ENCODE assay signal across 16 cellular contexts in genomic region chr7:47951374-47951773, GRCh38. TPM values are rescaled to one million over a fixed set of nuclear protein-coding genes. Genes with fewer than 3 reads are reported as not detected.
DNase-seq lines count a peak whose midpoint lies in the region; ATAC-seq and TF ChIP-seq lines count a peak whose summit lies in the region.
"Had no signal": no experiment of that assay in that cellular context is flagged by ENCODE, and none has a peak within 500 bp of the region (broad histone marks: within the 10 kb centered on the region; RNA-seq: fewer than 3 reads in every experiment).

No MANE protein-coding gene starts in this region.

- no peak for TF ChIP-seq CTCF in WTC11 (IDR thresholded peaks at IDR 0.05)
- TF ChIP-seq CTCF in CD14-positive monocyte (IDR thresholded peaks at IDR 0.05), result no peak
- TF ChIP-seq CTCF in adrenal gland (IDR thresholded peaks at IDR 0.05), result no peak

- no peak overlapping the region for H3K4me3 ChIP-seq in mucosa of rectum (ENCODE audit: low read length in 2 of 2)
- no peak overlapping the region for H3K4me3 ChIP-seq in adrenal gland
- H3K4me3 ChIP-seq: coronary artery, tibial nerve had no signal

- peak overlapping the region; percentile 52; the same call in 1 of the 2 replicates for H3K27ac Mint-ChIP-seq in WTC11
- H3K27ac Mint-ChIP-seq in CD14-positive monocyte, result no peak overlapping the region
- H3K27ac Mint-ChIP-seq: activated naive CD4-positive, alpha-beta T cell treated with anti-CD3 and anti-CD28 coated beads for 36 hours had no signal

- no peaks in the 10 kb centered on the region for H3K9me3 ChIP-seq in mucosa of rectum (ENCODE audit: control insufficient read depth in 2 of 2, low read length in 2 of 2)
- H3K9me3 ChIP-seq in adrenal gland (replicated peaks in 1 of 3), result no peaks in the 10 kb centered on the region
- H3K9me3 ChIP-seq: BE2C, tibial nerve had no signal

- H3K9me3 Mint-ChIP-seq in WTC11, result no peaks in the 10 kb centered on the region
- H3K9me3 Mint-ChIP-seq in CD14-positive monocyte, result peaks cover 0 to 1% (median 0%) of the 10 kb centered on the region in 7 donors
- H3K9me3 Mint-ChIP-seq: activated naive CD4-positive, alpha-beta T cell treated with anti-CD3 and anti-CD28 coated beads for 36 hours; naive thymus-derived CD4-positive, alpha-beta T cell had no signal

- intact Hi-C loops in CD14-positive monocyte (cut with micrococcal nuclease) (no loop called here), adrenal gland (cut with DNase I) (no loop called here)

- ATAC-seq in GM21390 (IDR thresholded peaks at IDR 0.05; ENCODE audit: unreplicated experiment) (peak; percentile 27), WTC11 (no peak), HG03378 (IDR thresholded peaks at IDR 0.05; ENCODE audit: unreplicated experiment) (no peak)
- ATAC-seq: naive thymus-derived CD4-positive, alpha-beta T cell had no signal

- H3K4me3 Mint-ChIP-seq in WTC11 (no peak overlapping the region), CD14-positive monocyte (no peak overlapping the region)
- H3K4me3 Mint-ChIP-seq: activated naive CD4-positive, alpha-beta T cell treated with anti-CD3 and anti-CD28 coated beads for 36 hours; naive thymus-derived CD4-positive, alpha-beta T cell had no signal

- no peaks in the 10 kb centered on the region for H3K27me3 ChIP-seq in mucosa of rectum (ENCODE audit: control insufficient read depth in 2 of 2, insufficient read depth in 2 of 2, low read length in 2 of 2)
- H3K27me3 ChIP-seq in adrenal gland, result no peaks in the 10 kb centered on the region
- H3K27me3 ChIP-seq: BE2C, tibial nerve had no signal

- CTCF ChIA-PET in WTC11 (lab: Charles Lee), result interaction anchor here (1.1 to 1.7 kb wide), 2 partner anchors 17 to 697 kb away, joined by 3 to 5 read pairs; no protein-coding TSS in a partner anchor

- DNase-seq in HT-29 (ENCODE audit: low spot score) (peak; percentile 54), WTC11 (ENCODE audit: low spot score) (no peak), CD14-positive monocyte (ENCODE audit: low spot score) (no peak), adrenal gland (no peak), globus pallidus (ENCODE audit: low spot score) (no peak)
- DNase-seq: activated naive CD4-positive, alpha-beta T cell treated with anti-CD3 and anti-CD28 coated beads for 36 hours; BE2C; DMS 273 treated with DMSO at 0.1 percent for 48 hours; mammary epithelial cell; naive thymus-derived CD4-positive, alpha-beta T cell; NCI-H446 had no signal

- no peak overlapping the region for H3K9ac ChIP-seq in mucosa of rectum (ENCODE audit: low read depth in 1 of 2, low read length in 2 of 2)

- H3K27me3 Mint-ChIP-seq in WTC11 (ENCODE audit: low read depth) (no peaks in the 10 kb centered on the region), CD14-positive monocyte (ENCODE audit: low read depth in 3 of 3) (peaks cover 2 to 5% (median 4%) of the 10 kb centered on the region in 3 donors)
- H3K27me3 Mint-ChIP-seq: naive thymus-derived CD4-positive, alpha-beta T cell had no signal

- H3K4me1 Mint-ChIP-seq in WTC11 (peaks cover 32% of the 10 kb centered on the region), CD14-positive monocyte (peaks cover 4% of the 10 kb centered on the region)

- H3K36me3 ChIP-seq in mucosa of rectum (ENCODE audit: control insufficient read depth in 2 of 2, insufficient read depth in 2 of 2, low read length in 2 of 2), result peaks cover 12 to 21% of the 10 kb centered on the region in 2 donors
- peaks cover 0 to 10% of the 10 kb centered on the region in 2 donors for H3K36me3 ChIP-seq in adrenal gland (replicated peaks in 1 of 2)

- H3K4me1 ChIP-seq in mucosa of rectum (ENCODE audit: control insufficient read depth in 2 of 2, insufficient read depth in 2 of 2, low read length in 2 of 2) (peaks cover 14 to 19% of the 10 kb centered on the region in 2 donors), adrenal gland (replicated peaks in 1 of 2) (no peaks in the 10 kb centered on the region)
- H3K4me1 ChIP-seq: BE2C had no signal

- H3K27ac ChIP-seq in mucosa of rectum (ENCODE audit: low read depth in 2 of 2, low read length in 2 of 2), result peak overlapping the region; percentile 60 to 65
- H3K27ac ChIP-seq in adrenal gland, result no peak overlapping the region
- H3K27ac ChIP-seq: coronary artery had no signal

- TF ChIP-seq POLR2A in adrenal gland (IDR thresholded peaks at IDR 0.05), result no peak

- H3K36me3 Mint-ChIP-seq in WTC11 (peaks cover 14% of the 10 kb centered on the region), CD14-positive monocyte (peaks cover 22% of the 10 kb centered on the region in 2 donors)

- POLR2A ChIA-PET in WTC11 (lab: Charles Lee), result no interaction called here

TF ChIP-seq in WTC11, 78 proteins besides CTCF, POLR2A, EP300 and RAD21:
- TF ChIP-seq ATF6 (CRISPR knock-in tag; IDR thresholded peaks at IDR 0.05) (no peak), NFATC4 (CRISPR knock-in tag; IDR thresholded peaks at IDR 0.05) (no peak), TCF7 (CRISPR knock-in tag; IDR thresholded peaks at IDR 0.05; ENCODE audit: low read depth) (no peak), RELA (CRISPR knock-in tag; IDR thresholded peaks at IDR 0.05; ENCODE audit: borderline replicate concordance) (no peak), MAX (CRISPR knock-in tag; IDR thresholded peaks at IDR 0.05) (no peak), CREM (CRISPR knock-in tag; IDR thresholded peaks at IDR 0.05) (no peak), PRDM15 (CRISPR knock-in tag; IDR thresholded peaks at IDR 0.05) (no peak), MLX (CRISPR knock-in tag; IDR thresholded peaks at IDR 0.05) (no peak), ZNF219 (CRISPR knock-in tag; IDR thresholded peaks at IDR 0.05; ENCODE audit: borderline replicate concordance) (no peak), ZNF423 (CRISPR knock-in tag; IDR thresholded peaks at IDR 0.05) (no peak)

RNA-seq across cellular contexts. Expression of gene PKD1L1, which starts 3.1 kb away (rescaled TPM):
- not detected in 2 replicates for total RNA-seq in HT-29 (2014; rRNA removed; shearing (Covaris generic))
- total RNA-seq in WTC11 (2021) (0.07 to 0.16 TPM (median 0.09 TPM) in 3 replicates), adrenal gland (under 1 TPM in 7 of 8 donors, not detected in 1; 0.11 to 0.71 (median 0.17) TPM)
- polyA plus RNA-seq in CD14-positive monocyte (not detected), adrenal gland (1 to 10 TPM in 1 of 3 donors, under 1 TPM in 2; 0.13 to 1.0 (median 0.56) TPM)

RNA-seq across cellular contexts. Expression of gene HUS1, which starts 28.0 kb away (rescaled TPM):
- total RNA-seq in HT-29 (2014; rRNA removed; shearing (Covaris generic)), result 10.5 and 16.6 TPM in 2 replicates
- total RNA-seq in WTC11 (2021), result 31.1 to 33.4 TPM (median 32.7 TPM) in 3 replicates
- polyA plus RNA-seq in CD14-positive monocyte, result 10 to 100 TPM; 37.7 to 45.9 TPM
- 10 to 100 TPM; 18.0 to 38.0 (median 35.6) TPM for total RNA-seq in adrenal gland
- 10 to 100 TPM in 1 of 3 donors, 1 to 10 TPM in 2; 8.3 to 45.1 (median 8.9) TPM for polyA plus RNA-seq in adrenal gland

Comparison
In these comparisons a context has a peak if more than half of its experiments do, and no peak if none do; other contexts are left out.
1. H3K27ac ChIP-seq: peak in mucosa of rectum (2 of 2); none in adrenal gland (0 of 5).